ENCODE assay signal across 4 cellular contexts in the genomic region with DNA sequence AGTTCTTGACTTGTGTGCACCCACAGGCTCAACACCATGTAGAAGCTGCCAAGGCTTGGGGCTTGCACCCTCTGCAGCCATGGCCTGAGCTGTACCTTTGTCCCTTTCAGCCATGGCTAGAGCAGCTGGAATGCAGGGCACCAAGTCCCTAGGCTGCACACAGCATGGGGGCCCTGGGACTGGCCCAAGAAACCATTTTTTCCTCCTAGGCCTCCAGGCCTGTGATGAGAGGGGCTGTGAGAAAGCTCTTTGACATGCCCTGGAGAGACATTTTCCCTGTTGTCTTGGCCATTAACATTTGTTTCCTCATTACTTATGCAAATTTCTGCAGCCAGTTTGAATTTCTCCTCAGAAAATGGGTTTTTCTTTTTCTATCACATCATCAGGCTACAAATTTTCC. TPM values are rescaled to one million over a fixed set of nuclear protein-coding genes. Genes with fewer than 3 reads are reported as not detected.
"Had no signal": no experiment of that assay in that cellular context is flagged by ENCODE, and none has a peak within 500 bp of the region (broad histone marks: within the 10 kb centered on the region; RNA-seq: fewer than 3 reads in every experiment).

No MANE protein-coding gene starts in this region.

RNA-seq across cellular contexts. Expression of a gene that starts 1.5 kb away (rescaled TPM):
- total RNA-seq: LHCN-M2, M059J, MCF 10A, NCI-H460 had no signal
